In genomic region chr14:68140111-68140741, GRCh38 we compare ENCODE assay signal across 8 cellular contexts.
DNase-seq lines count a peak whose midpoint lies in the region; ATAC-seq and TF ChIP-seq lines count a peak whose summit lies in the region.

No MANE protein-coding gene starts in this region.

- peaks cover 40% of the 10 kb centered on the region for H3K4me1 ChIP-seq in endocrine pancreas (ENCODE audit: control insufficient read depth, insufficient read depth, low read length)
- peaks cover 9 to 45% of the 10 kb centered on the region in 2 donors for H3K4me1 ChIP-seq in muscle layer of duodenum (ENCODE audit: control insufficient read depth in 1 of 2, insufficient read depth in 2 of 2, low read length in 2 of 2)

- no peaks in the 10 kb centered on the region for H3K36me3 ChIP-seq in endocrine pancreas (ENCODE audit: control insufficient read depth, insufficient read depth, low read length)
- no peaks in the 10 kb centered on the region for H3K36me3 ChIP-seq in muscle layer of duodenum (ENCODE audit: control insufficient read depth in 1 of 2, insufficient read depth in 2 of 2, low read length in 2 of 2)

- H3K27me3 ChIP-seq in endocrine pancreas (ENCODE audit: control insufficient read depth, insufficient read depth, low read length) (no peaks in the 10 kb centered on the region), muscle layer of duodenum (ENCODE audit: low read depth, low read length) (no peaks in the 10 kb centered on the region)

- H3K9me3 ChIP-seq in endocrine pancreas (ENCODE audit: control insufficient read depth, low read length) (no peaks in the 10 kb centered on the region), muscle layer of duodenum (ENCODE audit: control insufficient read depth in 1 of 2, low read length in 2 of 2) (no peaks in the 10 kb centered on the region)

- DNase-seq in DMS79 (lab: John Stamatoyannopoulos, UW) (peak; percentile 97), NCI-H2227 treated with DMSO at 0.1 percent for 48 hours (lab: John Stamatoyannopoulos, UW) (peak; percentile 21), erythroblast (lab: John Stamatoyannopoulos, UW) (no peak), OCI-M2 (lab: John Stamatoyannopoulos, UW; ENCODE audit: unreplicated experiment) (no peak)
- no peak for DNase-seq in stimulated activated CD4-positive, alpha-beta T cell treated with anti-CD3 and anti-CD28 coated beads, Interleukin-12 subunit alpha, Interleukin-12 subunit beta, amount 100 ng/mL, for 4 hours

- H3K4me3 ChIP-seq in endocrine pancreas (ENCODE audit: control insufficient read depth, insufficient read depth, low read length) (peak overlapping the region; percentile 4), muscle layer of duodenum (ENCODE audit: low read depth in 1 of 2, low read length in 2 of 2) (no peak overlapping the region)

- peak overlapping the region; percentile 96 for H3K27ac ChIP-seq in muscle layer of duodenum (ENCODE audit: low read length)

- ATAC-seq in HG03139 (IDR thresholded peaks at IDR 0.05; ENCODE audit: unreplicated experiment): no peak

- H3K9ac ChIP-seq in endocrine pancreas (ENCODE audit: control insufficient read depth, insufficient read depth, low read length): no peak overlapping the region

- TF ChIP-seq POLR2A in erythroblast (IDR thresholded peaks at IDR 0.05; ENCODE audit: low read length): no peak

Comparison
In these comparisons a context has a peak if more than half of its experiments do, and no peak if none do; other contexts are left out.
1. DNase-seq: peak in DMS79 (single experiment) and NCI-H2227 treated with DMSO at 0.1 percent for 48 hours (single experiment); none in stimulated activated CD4-positive, alpha-beta T cell treated with anti-CD3 and anti-CD28 coated beads, Interleukin-12 subunit alpha, Interleukin-12 subunit beta, amount 100 ng/mL, for 4 hours (single experiment), erythroblast (0 of 2) and OCI-M2 (single experiment).